Comparison of ENCODE assay signal across 22 cellular contexts in the genomic region with DNA sequence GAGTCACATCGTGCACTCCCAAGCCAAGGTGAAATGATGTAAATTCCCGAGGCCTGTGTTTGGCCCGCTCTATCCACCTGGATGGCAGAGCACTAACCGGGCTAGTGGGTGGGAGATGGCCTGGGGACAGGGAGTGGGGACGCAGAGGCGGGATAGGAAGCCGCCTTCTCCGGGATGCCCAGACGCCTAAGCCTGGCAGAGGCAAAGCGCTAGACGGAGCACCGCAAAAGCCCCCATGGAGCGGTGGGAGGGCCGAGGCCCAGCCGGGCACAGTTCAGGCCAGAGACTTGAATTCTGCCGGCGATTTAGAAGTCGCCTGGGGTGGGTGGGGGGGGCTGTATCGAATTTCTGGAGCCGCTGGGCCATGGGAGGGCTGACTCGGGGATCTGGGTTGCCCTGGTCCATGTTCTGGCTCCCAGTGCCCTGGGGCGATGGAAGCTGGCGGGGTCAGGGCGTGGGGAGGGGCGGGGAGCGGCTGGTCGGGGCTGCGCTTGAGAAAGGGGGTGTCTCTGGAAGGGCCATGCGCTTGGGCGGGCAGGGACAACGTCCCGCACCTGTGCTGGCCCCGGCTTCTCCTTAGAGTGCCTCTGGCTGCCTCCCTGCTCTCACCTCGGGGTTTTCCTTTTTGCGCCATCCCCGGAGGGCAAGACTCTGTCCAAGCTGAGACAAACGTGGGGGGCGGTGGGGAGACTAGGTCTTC. TPM values are rescaled to one million over a fixed set of nuclear protein-coding genes. Genes with fewer than 3 reads are reported as not detected.
"Had no signal": no experiment of that assay in that cellular context is flagged by ENCODE, and none has a peak within 500 bp of the region (broad histone marks: within the 10 kb centered on the region; RNA-seq: fewer than 3 reads in every experiment).

No MANE protein-coding gene starts in this region.

- H3K9me3 ChIP-seq: colonic mucosa, neutrophil, sigmoid colon, stomach, thoracic aorta had no signal

- H3K27ac ChIP-seq: colonic mucosa, neutrophil, sigmoid colon, skin epidermis, stomach, thoracic aorta had no signal

- H3K36me3 ChIP-seq: colonic mucosa, neutrophil, sigmoid colon, stomach, thoracic aorta had no signal

- FAIRE-seq: islet of Langerhans, urothelium cell line had no signal

- H3K4me1 ChIP-seq: colonic mucosa, sigmoid colon had no signal

- DNase-seq: colonic mucosa; effector CD4-positive, alpha-beta T cell; foreskin melanocyte; head of caudate nucleus; hippocampal formation; kidney glomerular epithelial cell; mammary epithelial cell; sigmoid colon; stomach; substantia nigra had no signal

- H3K4me3 ChIP-seq: colonic mucosa, sigmoid colon, skin epidermis, stomach, thoracic aorta had no signal

RNA-seq across cellular contexts. Expression of a gene that starts 39.5 kb away (rescaled TPM):
- total RNA-seq: colonic mucosa; dermis blood vessel endothelial cell; lower leg skin; mesenteric fat pad; mononuclear cell; naive thymus-derived CD4-positive, alpha-beta T cell; osteocyte; pulmonary artery endothelial cell; sigmoid colon; thoracic aorta had no signal
- polyA plus RNA-seq: mammary epithelial cell; naive thymus-derived CD4-positive, alpha-beta T cell had no signal

RNA-seq across cellular contexts. Expression of a gene that starts 50.7 kb away (rescaled TPM):
- total RNA-seq: dermis blood vessel endothelial cell; lower leg skin; mammary epithelial cell; mesenteric fat pad; mononuclear cell; naive thymus-derived CD4-positive, alpha-beta T cell; osteocyte; pulmonary artery endothelial cell; sigmoid colon; thoracic aorta had no signal
- polyA plus RNA-seq: mammary epithelial cell; naive thymus-derived CD4-positive, alpha-beta T cell had no signal
